Comparison of ENCODE assay signal across 1 cellular context in genomic region chr7:2700141-2700850, GRCh38.
TF ChIP-seq lines count a peak whose summit lies in the region.

No MANE protein-coding gene starts in this region.

TF ChIP-seq in K562, 482 proteins besides CTCF, POLR2A, EP300 and RAD21:
- TF ChIP-seq JUNB (CRISPR knock-in tag; conservative IDR thresholded peaks at IDR 0.05) (no peak), MEIS2 (IDR thresholded peaks at IDR 0.05; ENCODE audit: partially characterized antibody) (no peak), CBX8 (IDR thresholded peaks at IDR 0.05; ENCODE audit: borderline replicate concordance, extremely low read depth, low read depth, low read length, poor library complexity, severe bottlenecking) (no peak), ZFP1 (CRISPR knock-in tag; IDR thresholded peaks at IDR 0.05) (no peak), ETV1 (tag; conservative IDR thresholded peaks at IDR 0.05; ENCODE audit: low read depth) (no peak), AFF4 (CRISPR knock-in tag; IDR thresholded peaks at IDR 0.05) (no peak), FOXM1 (IDR thresholded peaks at IDR 0.05; ENCODE audit: low read depth) (no peak), FOXM1 (CRISPR knock-in tag; IDR thresholded peaks at IDR 0.05; ENCODE audit: low read depth) (no peak), CBX2 (IDR thresholded peaks at IDR 0.05; ENCODE audit: insufficient read depth, low read length, poor library complexity, severe bottlenecking) (no peak), ZNF766 (CRISPR knock-in tag; conservative IDR thresholded peaks at IDR 0.05) (no peak)
